In the genomic region with DNA sequence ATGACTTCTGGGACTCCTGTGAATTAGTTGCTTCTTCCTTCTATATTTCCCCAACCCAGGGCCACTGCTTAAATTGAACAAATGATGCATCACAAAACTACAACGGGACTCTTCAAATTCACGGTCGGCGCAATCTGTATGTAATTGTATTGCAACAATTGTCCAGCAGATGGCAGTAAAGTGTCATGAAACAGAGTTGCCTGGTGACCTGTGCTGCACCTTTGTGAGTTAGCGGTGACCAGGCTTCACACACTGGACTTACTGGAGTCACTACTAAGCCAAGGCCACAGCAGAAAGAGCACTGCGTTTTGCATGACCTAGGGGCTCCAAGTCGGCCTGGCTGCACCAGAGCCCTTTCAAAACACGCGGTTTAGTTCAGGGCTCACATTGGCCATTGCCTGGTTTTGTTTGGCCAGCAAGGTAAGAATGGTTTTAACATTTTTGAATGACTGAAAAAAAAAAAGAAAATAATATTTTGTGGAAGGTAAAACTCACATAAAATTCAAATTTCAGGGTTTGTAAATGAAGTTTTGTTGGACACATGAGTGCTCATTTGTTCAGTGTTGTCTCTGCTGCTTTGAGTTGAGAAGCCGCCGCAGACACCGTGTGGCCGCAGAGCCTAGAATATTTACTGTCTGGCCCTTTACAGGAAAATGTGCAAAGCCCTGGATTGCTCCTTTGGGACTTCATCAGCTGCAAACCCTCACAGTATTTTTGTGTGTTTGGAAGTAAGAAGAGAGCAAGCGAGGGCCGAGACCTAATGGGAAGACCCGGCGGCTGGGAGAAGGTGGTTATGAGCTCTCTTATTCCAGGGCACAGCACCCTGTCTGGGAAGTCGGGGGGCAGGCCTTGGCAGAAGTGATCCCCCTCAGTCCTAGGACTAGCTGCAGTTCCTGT, we compare ENCODE assay signal across 1 cellular context.
TF ChIP-seq lines count a peak whose summit lies in the region.

No MANE protein-coding gene starts in this region.

TF ChIP-seq in H1, 55 proteins besides CTCF, POLR2A, EP300 and RAD21:
- no peak for TF ChIP-seq TAF7 (optimal IDR thresholded peaks at IDR 0.05; ENCODE audit: borderline replicate concordance, low read depth, low read length)
- TF ChIP-seq RXRA (IDR thresholded peaks at IDR 0.05; ENCODE audit: insufficient read depth, low read depth, low read length): no peak
- no peak for TF ChIP-seq POU5F1 (IDR thresholded peaks at IDR 0.05; ENCODE audit: low read depth, low read length)
- TF ChIP-seq SP4 (IDR thresholded peaks at IDR 0.05; ENCODE audit: low read length): no peak
- TF ChIP-seq KDM4A (IDR thresholded peaks at IDR 0.05; ENCODE audit: low read depth, low read length, severe bottlenecking): no peak
- no peak for TF ChIP-seq KDM5A (IDR thresholded peaks at IDR 0.05; ENCODE audit: low read length)
- no peak for TF ChIP-seq SP1 (IDR thresholded peaks at IDR 0.05; ENCODE audit: low read depth, low read length)
- no peak for TF ChIP-seq ASH2L (IDR thresholded peaks at IDR 0.05; ENCODE audit: low read length)
- no peak for TF ChIP-seq CTBP2 (IDR thresholded peaks at IDR 0.05; ENCODE audit: borderline replicate concordance, insufficient read depth, insufficient read length, low read length)
- TF ChIP-seq CHD2 (IDR thresholded peaks at IDR 0.05; ENCODE audit: low read length): no peak
- no peak for TF ChIP-seq CBX5 (IDR thresholded peaks at IDR 0.05; ENCODE audit: low read depth, low read length)
- TF ChIP-seq, protein P1, sequence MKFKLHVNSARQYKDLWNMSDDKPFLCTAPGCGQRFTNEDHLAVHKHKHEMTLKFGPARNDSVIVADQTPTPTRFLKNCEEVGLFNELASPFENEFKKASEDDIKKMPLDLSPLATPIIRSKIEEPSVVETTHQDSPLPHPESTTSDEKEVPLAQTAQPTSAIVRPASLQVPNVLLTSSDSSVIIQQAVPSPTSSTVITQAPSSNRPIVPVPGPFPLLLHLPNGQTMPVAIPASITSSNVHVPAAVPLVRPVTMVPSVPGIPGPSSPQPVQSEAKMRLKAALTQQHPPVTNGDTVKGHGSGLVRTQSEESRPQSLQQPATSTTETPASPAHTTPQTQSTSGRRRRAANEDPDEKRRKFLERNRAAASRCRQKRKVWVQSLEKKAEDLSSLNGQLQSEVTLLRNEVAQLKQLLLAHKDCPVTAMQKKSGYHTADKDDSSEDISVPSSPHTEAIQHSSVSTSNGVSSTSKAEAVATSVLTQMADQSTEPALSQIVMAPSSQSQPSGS (IDR thresholded peaks at IDR 0.05; ENCODE audit: low read length): no peak
- TF ChIP-seq, protein P2, sequence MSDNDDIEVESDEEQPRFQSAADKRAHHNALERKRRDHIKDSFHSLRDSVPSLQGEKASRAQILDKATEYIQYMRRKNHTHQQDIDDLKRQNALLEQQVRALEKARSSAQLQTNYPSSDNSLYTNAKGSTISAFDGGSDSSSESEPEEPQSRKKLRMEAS (IDR thresholded peaks at IDR 0.05): no peak
- no peak for TF ChIP-seq PHF8 (conservative IDR thresholded peaks at IDR 0.05; ENCODE audit: low read depth, low read length)
- TF ChIP-seq RBBP5 (IDR thresholded peaks at IDR 0.05; ENCODE audit: borderline replicate concordance, low read depth, low read length): no peak
